In the genomic region with DNA sequence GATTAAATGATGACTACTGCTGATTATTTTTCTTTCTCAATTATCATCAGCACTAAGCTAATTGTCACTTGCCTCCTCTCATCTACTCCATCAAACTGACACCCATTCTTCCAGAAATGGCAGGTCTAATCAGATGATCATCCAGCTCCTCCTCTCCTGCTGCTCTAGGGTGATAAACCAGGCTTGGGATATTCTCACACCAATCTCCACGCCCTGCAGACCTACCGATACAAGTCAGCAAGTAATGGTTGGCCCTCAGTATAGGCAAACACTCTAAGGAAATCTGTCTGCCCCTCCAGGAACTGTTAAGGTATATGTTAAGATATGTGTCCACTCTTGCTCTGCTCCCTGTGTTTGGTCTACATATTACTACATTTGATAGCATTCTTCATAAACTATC, we compare ENCODE assay signal across 22 cellular contexts.
"Had no signal": no experiment of that assay in that cellular context is flagged by ENCODE, and none has a peak within 500 bp of the region (broad histone marks: within the 10 kb centered on the region; RNA-seq: fewer than 3 reads in every experiment).

No MANE protein-coding gene starts in this region.

- H3K4me1 ChIP-seq: esophagus squamous epithelium, gastroesophageal sphincter, right atrium auricular region, sigmoid colon, testis, tibial nerve, upper lobe of right lung had no signal

- DNase-seq: effector CD4-positive, alpha-beta T cell; esophagus squamous epithelium; foreskin fibroblast; glutamatergic neuron; islet precursor cell; mammary epithelial cell; mucosa of descending colon; naive thymus-derived CD8-positive, alpha-beta T cell; posterior cingulate gyrus; sigmoid colon; stimulated activated CD4-positive, alpha-beta T cell treated with anti-CD3 and anti-CD28 coated beads, Interleukin-2, amount 100 ng/mL, for 24 hours; stimulated activated CD4-positive, alpha-beta T cell treated with anti-CD3 and anti-CD28 coated beads, Interleukin-4, amount 100 ng/mL, for 4 hours; stimulated activated naive B cell treated with anti-CD40 and anti-IgM and Interleukin-4, amounts not matched to agents 10 μg/mL and 1 μg/mL and 100 μg/mL, for 72 hours; stimulated activated naive CD8-positive, alpha-beta T cell treated with anti-CD3 and anti-CD28 coated beads, Interleukin-15, amount 100 ng/mL, for 72 hours; testis; upper lobe of right lung had no signal

- H3K9me3 Mint-ChIP-seq: stimulated activated naive B cell treated with anti-CD40 and anti-IgM and Interleukin-4, amounts not matched to agents 10 μg/mL and 1 μg/mL and 100 μg/mL, for 72 hours; stimulated activated naive CD8-positive, alpha-beta T cell treated with anti-CD3 and anti-CD28 coated beads, Interleukin-15, amount 100 ng/mL, for 72 hours had no signal

- H3K27ac Mint-ChIP-seq: naive thymus-derived CD8-positive, alpha-beta T cell; stimulated activated naive B cell treated with anti-CD40 and anti-IgM and Interleukin-4, amounts not matched to agents 10 μg/mL and 1 μg/mL and 100 μg/mL, for 72 hours; stimulated activated naive CD8-positive, alpha-beta T cell treated with anti-CD3 and anti-CD28 coated beads, Interleukin-15, amount 100 ng/mL, for 72 hours had no signal

- ATAC-seq: gastroesophageal sphincter; left lobe of liver; mucosa of descending colon; naive thymus-derived CD8-positive, alpha-beta T cell; stimulated activated naive B cell treated with anti-CD40 and anti-IgM and Interleukin-4, amounts not matched to agents 10 μg/mL and 1 μg/mL and 100 μg/mL, for 72 hours; stimulated activated naive CD8-positive, alpha-beta T cell treated with anti-CD3 and anti-CD28 coated beads, Interleukin-15, amount 100 ng/mL, for 72 hours; upper lobe of right lung had no signal

- H3K4me3 Mint-ChIP-seq: naive thymus-derived CD8-positive, alpha-beta T cell; stimulated activated naive B cell treated with anti-CD40 and anti-IgM and Interleukin-4, amounts not matched to agents 10 μg/mL and 1 μg/mL and 100 μg/mL, for 72 hours; stimulated activated naive CD8-positive, alpha-beta T cell treated with anti-CD3 and anti-CD28 coated beads, Interleukin-15, amount 100 ng/mL, for 72 hours had no signal

- H3K27me3 ChIP-seq: esophagus squamous epithelium, gastroesophageal sphincter, right atrium auricular region, testis, tibial nerve, upper lobe of right lung had no signal

- H3K4me1 Mint-ChIP-seq: naive thymus-derived CD8-positive, alpha-beta T cell; stimulated activated naive B cell treated with anti-CD40 and anti-IgM and Interleukin-4, amounts not matched to agents 10 μg/mL and 1 μg/mL and 100 μg/mL, for 72 hours; stimulated activated naive CD8-positive, alpha-beta T cell treated with anti-CD3 and anti-CD28 coated beads, Interleukin-15, amount 100 ng/mL, for 72 hours had no signal

- H3K27ac ChIP-seq: coronary artery, esophagus squamous epithelium, gastroesophageal sphincter, right atrium auricular region, sigmoid colon, skin epidermis, testis, tibial nerve, upper lobe of right lung had no signal

- H3K36me3 ChIP-seq: esophagus squamous epithelium, gastroesophageal sphincter, right atrium auricular region, sigmoid colon, tibial nerve, upper lobe of right lung had no signal

- H3K4me3 ChIP-seq: coronary artery, esophagus squamous epithelium, gastroesophageal sphincter, mucosa of descending colon, right atrium auricular region, sigmoid colon, skin epidermis, testis, tibial nerve, upper lobe of right lung had no signal

- H3K9me3 ChIP-seq: esophagus squamous epithelium, gastroesophageal sphincter, mucosa of descending colon, right atrium auricular region, sigmoid colon, testis, tibial nerve, upper lobe of right lung had no signal

- H3K36me3 Mint-ChIP-seq: naive thymus-derived CD8-positive, alpha-beta T cell; stimulated activated naive B cell treated with anti-CD40 and anti-IgM and Interleukin-4, amounts not matched to agents 10 μg/mL and 1 μg/mL and 100 μg/mL, for 72 hours had no signal
